In the genomic region with DNA sequence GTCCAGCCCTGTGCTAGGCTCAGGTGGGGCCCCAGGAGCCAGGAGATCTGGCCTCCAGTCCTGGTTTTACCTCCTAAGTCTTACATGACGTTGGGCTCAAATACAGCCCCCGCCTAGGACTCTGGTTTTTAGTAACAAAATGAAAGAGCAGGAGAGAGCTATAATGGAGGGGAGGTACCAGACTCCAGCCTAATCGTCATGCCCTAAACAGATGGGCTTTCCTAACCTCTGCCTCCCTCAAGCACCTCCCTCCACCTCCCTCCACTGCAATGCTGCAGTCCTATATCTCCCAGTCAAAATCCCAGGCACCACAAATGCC, we compare ENCODE assay signal across 14 cellular contexts.
"Had no signal": no experiment of that assay in that cellular context is flagged by ENCODE, and none has a peak within 500 bp of the region (broad histone marks: within the 10 kb centered on the region; RNA-seq: fewer than 3 reads in every experiment).

No MANE protein-coding gene starts in this region.

- H3K4me3 ChIP-seq: ovary, sigmoid colon, testis, upper lobe of right lung had no signal

- H3K27me3 ChIP-seq: ovary, testis, upper lobe of right lung had no signal

- H3K4me3 Mint-ChIP-seq: activated B cell treated with CpG ODN at 0.5 μM for 24 hours; brain; stimulated activated naive CD8-positive, alpha-beta T cell treated with anti-CD3 and anti-CD28 coated beads, Interleukin-15, Interleukin-2, amounts not matched to agents 100 ng/mL and 50 ng/mL, for 24 hours had no signal

- DNase-seq: activated B cell treated with CpG ODN at 0.5 μM for 24 hours; activated CD4-positive, alpha-beta T cell treated with anti-CD3 and anti-CD28 coated beads, Interleukin-2, amount 50 U/mL, for 1 hour; activated effector memory CD4-positive, alpha-beta T cell treated with anti-CD3 and anti-CD28 coated beads, Interleukin-2, amount 50 U/mL, for 16 hours; amygdala; dermis blood vessel endothelial cell; hippocampal formation; ovary; stimulated activated CD4-positive, alpha-beta T cell treated with anti-CD3 and anti-CD28 coated beads, Interleukin-12 subunit alpha, Interleukin-12 subunit beta, amount 100 ng/mL, for 4 hours; testis had no signal

- H3K9me3 Mint-ChIP-seq: activated B cell treated with CpG ODN at 0.5 μM for 24 hours; activated naive CD4-positive, alpha-beta T cell treated with anti-CD3 and anti-CD28 coated beads, Interleukin-2, amount 50 U/mL, for 72 hours; brain; stimulated activated naive CD8-positive, alpha-beta T cell treated with anti-CD3 and anti-CD28 coated beads, Interleukin-15, Interleukin-2, amounts not matched to agents 100 ng/mL and 50 ng/mL, for 24 hours had no signal

- H3K36me3 ChIP-seq: ovary, sigmoid colon, upper lobe of right lung had no signal

- ATAC-seq: upper lobe of right lung had no signal

- H3K27me3 Mint-ChIP-seq: stimulated activated naive CD8-positive, alpha-beta T cell treated with anti-CD3 and anti-CD28 coated beads, Interleukin-15, Interleukin-2, amounts not matched to agents 100 ng/mL and 50 ng/mL, for 24 hours had no signal

- H3K9me3 ChIP-seq: ovary, sigmoid colon, testis, upper lobe of right lung had no signal

- H3K36me3 Mint-ChIP-seq: activated naive CD4-positive, alpha-beta T cell treated with anti-CD3 and anti-CD28 coated beads, Interleukin-2, amount 50 U/mL, for 72 hours; brain had no signal

- H3K27ac ChIP-seq: ovary, sigmoid colon, testis, upper lobe of right lung had no signal

- H3K27ac Mint-ChIP-seq: activated B cell treated with CpG ODN at 0.5 μM for 24 hours; brain; stimulated activated naive CD8-positive, alpha-beta T cell treated with anti-CD3 and anti-CD28 coated beads, Interleukin-15, Interleukin-2, amounts not matched to agents 100 ng/mL and 50 ng/mL, for 24 hours had no signal
